ENCODE assay signal across 1 cellular context in the genomic region with DNA sequence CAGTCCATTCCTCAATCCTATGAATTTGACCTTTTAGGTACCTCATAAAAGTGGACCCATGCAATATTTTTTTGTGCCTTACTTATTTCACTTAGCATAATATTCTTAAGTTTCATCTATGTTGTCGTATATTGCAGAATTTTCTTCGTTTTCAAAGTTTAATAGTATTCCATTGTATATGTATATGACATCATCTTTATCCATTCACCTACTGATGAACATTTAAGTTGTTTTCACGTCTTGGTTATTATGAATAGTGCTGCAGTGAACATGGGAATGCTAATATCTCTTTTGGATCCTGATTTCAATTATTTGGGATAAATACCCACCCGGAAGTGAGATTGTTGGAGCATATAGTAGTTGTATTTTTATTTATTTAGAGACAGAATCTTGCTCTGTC.
TF ChIP-seq lines count a peak whose summit lies in the region.

No MANE protein-coding gene starts in this region.

TF ChIP-seq in GM12878, 131 proteins besides CTCF, POLR2A, EP300 and RAD21 (continued from another document):
- TF ChIP-seq BHLHE40 (IDR thresholded peaks at IDR 0.05; ENCODE audit: borderline replicate concordance in 1 of 2, low read depth in 2 of 2, low read length in 1 of 2) (no peak), RAD51 (IDR thresholded peaks at IDR 0.05) (no peak), NR2F1 (conservative IDR thresholded peaks at IDR 0.05) (no peak), GABPA (IDR thresholded peaks at IDR 0.05; ENCODE audit: low read depth) (no peak), NFYA (IDR thresholded peaks at IDR 0.05; ENCODE audit: borderline replicate concordance, low read depth, low read length) (no peak), TCF7 (IDR thresholded peaks at IDR 0.05; ENCODE audit: borderline replicate concordance) (no peak), ASH2L (IDR thresholded peaks at IDR 0.05; ENCODE audit: borderline replicate concordance, low read depth) (no peak)
- TF ChIP-seq, protein P1, sequence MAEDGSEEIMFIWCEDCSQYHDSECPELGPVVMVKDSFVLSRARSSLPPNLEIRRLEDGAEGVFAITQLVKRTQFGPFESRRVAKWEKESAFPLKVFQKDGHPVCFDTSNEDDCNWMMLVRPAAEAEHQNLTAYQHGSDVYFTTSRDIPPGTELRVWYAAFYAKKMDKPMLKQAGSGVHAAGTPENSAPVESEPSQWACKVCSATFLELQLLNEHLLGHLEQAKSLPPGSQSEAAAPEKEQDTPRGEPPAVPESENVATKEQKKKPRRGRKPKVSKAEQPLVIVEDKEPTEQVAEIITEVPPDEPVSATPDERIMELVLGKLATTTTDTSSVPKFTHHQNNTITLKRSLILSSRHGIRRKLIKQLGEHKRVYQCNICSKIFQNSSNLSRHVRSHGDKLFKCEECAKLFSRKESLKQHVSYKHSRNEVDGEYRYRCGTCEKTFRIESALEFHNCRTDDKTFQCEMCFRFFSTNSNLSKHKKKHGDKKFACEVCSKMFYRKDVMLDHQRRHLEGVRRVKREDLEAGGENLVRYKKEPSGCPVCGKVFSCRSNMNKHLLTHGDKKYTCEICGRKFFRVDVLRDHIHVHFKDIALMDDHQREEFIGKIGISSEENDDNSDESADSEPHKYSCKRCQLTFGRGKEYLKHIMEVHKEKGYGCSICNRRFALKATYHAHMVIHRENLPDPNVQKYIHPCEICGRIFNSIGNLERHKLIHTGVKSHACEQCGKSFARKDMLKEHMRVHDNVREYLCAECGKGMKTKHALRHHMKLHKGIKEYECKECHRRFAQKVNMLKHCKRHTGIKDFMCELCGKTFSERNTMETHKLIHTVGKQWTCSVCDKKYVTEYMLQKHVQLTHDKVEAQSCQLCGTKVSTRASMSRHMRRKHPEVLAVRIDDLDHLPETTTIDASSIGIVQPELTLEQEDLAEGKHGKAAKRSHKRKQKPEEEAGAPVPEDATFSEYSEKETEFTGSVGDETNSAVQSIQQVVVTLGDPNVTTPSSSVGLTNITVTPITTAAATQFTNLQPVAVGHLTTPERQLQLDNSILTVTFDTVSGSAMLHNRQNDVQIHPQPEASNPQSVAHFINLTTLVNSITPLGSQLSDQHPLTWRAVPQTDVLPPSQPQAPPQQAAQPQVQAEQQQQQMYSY (CRISPR knock-in tag; IDR thresholded peaks at IDR 0.05), result no peak
- TF ChIP-seq, protein P2, sequence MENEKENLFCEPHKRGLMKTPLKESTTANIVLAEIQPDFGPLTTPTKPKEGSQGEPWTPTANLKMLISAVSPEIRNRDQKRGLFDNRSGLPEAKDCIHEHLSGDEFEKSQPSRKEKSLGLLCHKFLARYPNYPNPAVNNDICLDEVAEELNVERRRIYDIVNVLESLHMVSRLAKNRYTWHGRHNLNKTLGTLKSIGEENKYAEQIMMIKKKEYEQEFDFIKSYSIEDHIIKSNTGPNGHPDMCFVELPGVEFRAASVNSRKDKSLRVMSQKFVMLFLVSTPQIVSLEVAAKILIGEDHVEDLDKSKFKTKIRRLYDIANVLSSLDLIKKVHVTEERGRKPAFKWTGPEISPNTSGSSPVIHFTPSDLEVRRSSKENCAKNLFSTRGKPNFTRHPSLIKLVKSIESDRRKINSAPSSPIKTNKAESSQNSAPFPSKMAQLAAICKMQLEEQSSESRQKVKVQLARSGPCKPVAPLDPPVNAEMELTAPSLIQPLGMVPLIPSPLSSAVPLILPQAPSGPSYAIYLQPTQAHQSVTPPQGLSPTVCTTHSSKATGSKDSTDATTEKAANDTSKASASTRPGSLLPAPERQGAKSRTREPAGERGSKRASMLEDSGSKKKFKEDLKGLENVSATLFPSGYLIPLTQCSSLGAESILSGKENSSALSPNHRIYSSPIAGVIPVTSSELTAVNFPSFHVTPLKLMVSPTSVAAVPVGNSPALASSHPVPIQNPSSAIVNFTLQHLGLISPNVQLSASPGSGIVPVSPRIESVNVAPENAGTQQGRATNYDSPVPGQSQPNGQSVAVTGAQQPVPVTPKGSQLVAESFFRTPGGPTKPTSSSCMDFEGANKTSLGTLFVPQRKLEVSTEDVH (IDR thresholded peaks at IDR 0.05; ENCODE audit: low read depth, partially characterized antibody), result no peak
- TF ChIP-seq, protein P3, sequence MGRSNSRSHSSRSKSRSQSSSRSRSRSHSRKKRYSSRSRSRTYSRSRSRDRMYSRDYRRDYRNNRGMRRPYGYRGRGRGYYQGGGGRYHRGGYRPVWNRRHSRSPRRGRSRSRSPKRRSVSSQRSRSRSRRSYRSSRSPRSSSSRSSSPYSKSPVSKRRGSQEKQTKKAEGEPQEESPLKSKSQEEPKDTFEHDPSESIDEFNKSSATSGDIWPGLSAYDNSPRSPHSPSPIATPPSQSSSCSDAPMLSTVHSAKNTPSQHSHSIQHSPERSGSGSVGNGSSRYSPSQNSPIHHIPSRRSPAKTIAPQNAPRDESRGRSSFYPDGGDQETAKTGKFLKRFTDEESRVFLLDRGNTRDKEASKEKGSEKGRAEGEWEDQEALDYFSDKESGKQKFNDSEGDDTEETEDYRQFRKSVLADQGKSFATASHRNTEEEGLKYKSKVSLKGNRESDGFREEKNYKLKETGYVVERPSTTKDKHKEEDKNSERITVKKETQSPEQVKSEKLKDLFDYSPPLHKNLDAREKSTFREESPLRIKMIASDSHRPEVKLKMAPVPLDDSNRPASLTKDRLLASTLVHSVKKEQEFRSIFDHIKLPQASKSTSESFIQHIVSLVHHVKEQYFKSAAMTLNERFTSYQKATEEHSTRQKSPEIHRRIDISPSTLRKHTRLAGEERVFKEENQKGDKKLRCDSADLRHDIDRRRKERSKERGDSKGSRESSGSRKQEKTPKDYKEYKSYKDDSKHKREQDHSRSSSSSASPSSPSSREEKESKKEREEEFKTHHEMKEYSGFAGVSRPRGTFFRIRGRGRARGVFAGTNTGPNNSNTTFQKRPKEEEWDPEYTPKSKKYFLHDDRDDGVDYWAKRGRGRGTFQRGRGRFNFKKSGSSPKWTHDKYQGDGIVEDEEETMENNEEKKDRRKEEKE (IDR thresholded peaks at IDR 0.05), result no peak
- TF ChIP-seq, protein P4, sequence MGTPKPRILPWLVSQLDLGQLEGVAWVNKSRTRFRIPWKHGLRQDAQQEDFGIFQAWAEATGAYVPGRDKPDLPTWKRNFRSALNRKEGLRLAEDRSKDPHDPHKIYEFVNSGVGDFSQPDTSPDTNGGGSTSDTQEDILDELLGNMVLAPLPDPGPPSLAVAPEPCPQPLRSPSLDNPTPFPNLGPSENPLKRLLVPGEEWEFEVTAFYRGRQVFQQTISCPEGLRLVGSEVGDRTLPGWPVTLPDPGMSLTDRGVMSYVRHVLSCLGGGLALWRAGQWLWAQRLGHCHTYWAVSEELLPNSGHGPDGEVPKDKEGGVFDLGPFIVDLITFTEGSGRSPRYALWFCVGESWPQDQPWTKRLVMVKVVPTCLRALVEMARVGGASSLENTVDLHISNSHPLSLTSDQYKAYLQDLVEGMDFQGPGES (IDR thresholded peaks at IDR 0.05), result no peak
- TF ChIP-seq, protein P5, sequence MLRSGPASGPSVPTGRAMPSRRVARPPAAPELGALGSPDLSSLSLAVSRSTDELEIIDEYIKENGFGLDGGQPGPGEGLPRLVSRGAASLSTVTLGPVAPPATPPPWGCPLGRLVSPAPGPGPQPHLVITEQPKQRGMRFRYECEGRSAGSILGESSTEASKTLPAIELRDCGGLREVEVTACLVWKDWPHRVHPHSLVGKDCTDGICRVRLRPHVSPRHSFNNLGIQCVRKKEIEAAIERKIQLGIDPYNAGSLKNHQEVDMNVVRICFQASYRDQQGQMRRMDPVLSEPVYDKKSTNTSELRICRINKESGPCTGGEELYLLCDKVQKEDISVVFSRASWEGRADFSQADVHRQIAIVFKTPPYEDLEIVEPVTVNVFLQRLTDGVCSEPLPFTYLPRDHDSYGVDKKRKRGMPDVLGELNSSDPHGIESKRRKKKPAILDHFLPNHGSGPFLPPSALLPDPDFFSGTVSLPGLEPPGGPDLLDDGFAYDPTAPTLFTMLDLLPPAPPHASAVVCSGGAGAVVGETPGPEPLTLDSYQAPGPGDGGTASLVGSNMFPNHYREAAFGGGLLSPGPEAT (IDR thresholded peaks at IDR 0.05; ENCODE audit: low read depth), result no peak
